In the genomic region with DNA sequence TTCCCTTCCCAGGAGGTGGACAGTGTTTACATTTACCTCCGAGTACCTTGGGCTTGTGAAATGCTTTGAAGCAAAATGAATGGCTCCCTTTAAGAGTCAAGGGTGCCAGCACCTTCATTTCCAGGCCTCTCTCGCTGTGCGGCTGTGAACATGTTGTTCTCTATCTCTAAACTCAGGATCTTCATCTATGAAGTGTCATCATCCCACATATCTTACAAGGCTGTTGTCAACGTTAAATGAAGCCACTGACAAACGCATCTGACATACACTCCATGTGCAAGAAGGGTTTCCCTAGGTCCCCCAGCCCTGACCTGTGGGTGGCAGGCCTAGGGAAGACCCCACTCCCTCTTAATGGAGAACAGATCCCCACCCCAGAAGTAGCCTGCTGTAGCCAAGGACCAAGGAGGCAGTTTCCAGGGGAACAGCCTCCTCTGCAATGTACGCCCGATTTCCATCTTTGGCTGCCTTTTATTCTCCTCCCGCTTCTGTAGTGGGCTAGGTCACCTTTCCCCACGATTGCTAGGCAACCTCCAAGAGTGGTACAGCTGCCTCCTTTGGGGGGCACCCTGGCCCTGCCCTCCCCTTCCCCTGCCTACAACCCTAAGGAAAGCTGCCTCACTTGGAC, we compare ENCODE assay signal across 1 cellular context.
TF ChIP-seq lines count a peak whose summit lies in the region.

No MANE protein-coding gene starts in this region.

TF ChIP-seq in SK-N-SH, 30 proteins besides CTCF, POLR2A, EP300 and RAD21 (continued from another document):
- TF ChIP-seq POLR2AphosphoS5 (IDR thresholded peaks at IDR 0.05; ENCODE audit: low read depth, low read length) (no peak), JUND (IDR thresholded peaks at IDR 0.05) (no peak), TEAD4 (IDR thresholded peaks at IDR 0.05; ENCODE audit: borderline replicate concordance, insufficient read depth) (no peak), FOXM1 (IDR thresholded peaks at IDR 0.05; ENCODE audit: low read depth) (no peak), RCOR1 (IDR thresholded peaks at IDR 0.05; ENCODE audit: low read length) (no peak), CHD2 (IDR thresholded peaks at IDR 0.05; ENCODE audit: low read length, partially characterized antibody) (no peak), NRF1 (IDR thresholded peaks at IDR 0.05; ENCODE audit: low read depth, low read length) (no peak)
- TF ChIP-seq, protein P1, sequence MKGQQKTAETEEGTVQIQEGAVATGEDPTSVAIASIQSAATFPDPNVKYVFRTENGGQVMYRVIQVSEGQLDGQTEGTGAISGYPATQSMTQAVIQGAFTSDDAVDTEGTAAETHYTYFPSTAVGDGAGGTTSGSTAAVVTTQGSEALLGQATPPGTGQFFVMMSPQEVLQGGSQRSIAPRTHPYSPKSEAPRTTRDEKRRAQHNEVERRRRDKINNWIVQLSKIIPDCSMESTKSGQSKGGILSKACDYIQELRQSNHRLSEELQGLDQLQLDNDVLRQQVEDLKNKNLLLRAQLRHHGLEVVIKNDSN (IDR thresholded peaks at IDR 0.05; ENCODE audit: borderline replicate concordance, low read depth) = no peak
TF ChIP-seq in SK-N-SH: peak in this region for 0.
